ENCODE assay signal across 1 cellular context in genomic region chr2:25606892-25607291, GRCh38.
A peak's percentile ranks its signal among the peaks of the same experiment; 100 is the strongest.
TF ChIP-seq lines count a peak whose summit lies in the region.

No MANE protein-coding gene starts in this region.

TF ChIP-seq in K562, 482 proteins besides CTCF, POLR2A, EP300 and RAD21 (continued from another document):
- no peak for TF ChIP-seq E2F1 (CRISPR knock-in tag; IDR thresholded peaks at IDR 0.05)
- TF ChIP-seq ZNF239 (CRISPR knock-in tag; IDR thresholded peaks at IDR 0.05) = no peak
- TF ChIP-seq PKNOX1 (IDR thresholded peaks at IDR 0.05) = peak; percentile 86
- peak; percentile 28 for TF ChIP-seq MEIS2 (IDR thresholded peaks at IDR 0.05; ENCODE audit: partially characterized antibody)
- peak; percentile 80 for TF ChIP-seq ZNF384 (IDR thresholded peaks at IDR 0.05; ENCODE audit: low read depth, low read length)
- no peak for TF ChIP-seq GTF2E2 (tag; IDR thresholded peaks at IDR 0.05)
- TF ChIP-seq NFE2 (IDR thresholded peaks at IDR 0.05; ENCODE audit: low read depth) = peak; percentile 57
- no peak for TF ChIP-seq U2AF2 (optimal IDR thresholded peaks at IDR 0.05; ENCODE audit: low read depth, low read length)
- 0 out of 2 replicates have a peak, but pooled peaks have one; percentile 34 for TF ChIP-seq PBX2 (CRISPR knock-in tag; IDR thresholded peaks at IDR 0.05; ENCODE audit: low read depth)
- peak; percentile 47; the same call in 1 of the 2 replicates for TF ChIP-seq PBX2 (tag; conservative IDR thresholded peaks at IDR 0.05; ENCODE audit: low read depth)
- TF ChIP-seq ZBTB49 (CRISPR knock-in tag; IDR thresholded peaks at IDR 0.05; ENCODE audit: borderline replicate concordance) = no peak
- TF ChIP-seq EZH2 (IDR thresholded peaks at IDR 0.05; ENCODE audit: borderline replicate concordance, low read depth, low read length) = no peak
- peak; percentile 48 for TF ChIP-seq DEAF1 (CRISPR knock-in tag; IDR thresholded peaks at IDR 0.05)
- no peak for TF ChIP-seq MCM3 (IDR thresholded peaks at IDR 0.05)
- TF ChIP-seq RCOR1 (IDR thresholded peaks at IDR 0.05; ENCODE audit: borderline replicate concordance in 1 of 2, low read depth in 2 of 2, low read length in 2 of 2) = no peak
